Comparison of ENCODE assay signal across 8 cellular contexts in the genomic region with DNA sequence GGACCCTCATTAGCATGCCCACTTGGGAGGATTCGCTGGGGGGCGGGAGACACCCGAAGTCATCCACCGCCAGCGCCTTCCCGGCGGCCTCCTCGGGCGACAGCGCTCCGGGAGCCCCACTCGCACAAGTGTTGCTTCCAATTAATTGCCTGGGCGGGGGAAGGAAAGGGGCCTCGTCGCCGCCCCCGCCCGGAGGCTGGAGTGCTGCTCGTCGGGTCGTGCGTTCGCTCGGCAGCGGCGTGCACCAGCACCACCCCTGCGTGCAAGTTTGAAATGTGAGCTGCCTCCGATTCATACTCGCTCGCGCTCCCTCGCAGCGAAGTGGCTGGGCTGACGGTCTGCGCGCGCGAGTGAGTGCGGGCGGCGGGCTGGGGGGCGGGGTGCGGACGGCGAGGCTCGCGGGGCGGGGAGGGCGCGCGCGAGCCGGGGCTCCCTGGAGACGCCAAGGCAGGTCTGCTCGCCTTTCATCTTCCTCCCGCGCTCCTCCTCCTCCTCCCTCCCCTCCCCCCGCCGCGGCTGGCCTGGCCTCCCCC.
A peak's percentile ranks its signal among the peaks of the same experiment; 100 is the strongest.
DNase-seq lines count a peak whose midpoint lies in the region; ATAC-seq and TF ChIP-seq lines count a peak whose summit lies in the region.

No MANE protein-coding gene starts in this region.

- no peaks in the 10 kb centered on the region for H3K9me3 ChIP-seq in lower lobe of right lung

- H3K4me1 ChIP-seq in lower lobe of right lung, result peaks cover 87% of the 10 kb centered on the region

- intact Hi-C loops in lower lobe of right lung (cut with DNase I), result no loop called here

- TF ChIP-seq CTCF in lower lobe of right lung (IDR thresholded peaks at IDR 0.05), result no peak

- no peaks in the 10 kb centered on the region for H3K36me3 ChIP-seq in lower lobe of right lung

- DNase-seq in EH (ENCODE audit: low read depth) (peak; percentile 89), NCI-H146 treated with DMSO at 0.1 percent for 48 hours (lab: John Stamatoyannopoulos, UW; ENCODE audit: unreplicated experiment) (peak; percentile 58), ecto neural progenitor cell (ENCODE audit: low spot score) (peak; percentile 87), lower lobe of right lung (peak; percentile 71), G401 (ENCODE audit: low spot score) (no peak)
- peak; percentile 36 for DNase-seq in activated CD4-positive, alpha-beta T cell treated with anti-CD3 and anti-CD28 coated beads, Interleukin-2, amount 50 U/mL, for 1 hour
- DNase-seq in stimulated activated CD8-positive, alpha-beta memory T cell treated with anti-CD3 and anti-CD28 coated beads, Interleukin-12 subunit alpha, Interleukin-12 subunit beta, amount 100 ng/mL, for 24 hours (ENCODE audit: extremely low read depth), result peak; percentile 17

- H3K27me3 ChIP-seq in lower lobe of right lung (ENCODE audit: low read depth), result no peaks in the 10 kb centered on the region

- in situ Hi-C loops in G401 (cut with HindIII; ENCODE audit: low sequenced_read_pairs), result no loop called here

- ATAC-seq in GM21825 (IDR thresholded peaks at IDR 0.05; ENCODE audit: unreplicated experiment), result peak; percentile 25
- peak; percentile 48 to 50 for ATAC-seq in lower lobe of right lung

- H3K4me3 ChIP-seq in lower lobe of right lung, result peak overlapping the region; percentile 54

- peak overlapping the region; percentile 73 for H3K27ac ChIP-seq in lower lobe of right lung
